In the genomic region with DNA sequence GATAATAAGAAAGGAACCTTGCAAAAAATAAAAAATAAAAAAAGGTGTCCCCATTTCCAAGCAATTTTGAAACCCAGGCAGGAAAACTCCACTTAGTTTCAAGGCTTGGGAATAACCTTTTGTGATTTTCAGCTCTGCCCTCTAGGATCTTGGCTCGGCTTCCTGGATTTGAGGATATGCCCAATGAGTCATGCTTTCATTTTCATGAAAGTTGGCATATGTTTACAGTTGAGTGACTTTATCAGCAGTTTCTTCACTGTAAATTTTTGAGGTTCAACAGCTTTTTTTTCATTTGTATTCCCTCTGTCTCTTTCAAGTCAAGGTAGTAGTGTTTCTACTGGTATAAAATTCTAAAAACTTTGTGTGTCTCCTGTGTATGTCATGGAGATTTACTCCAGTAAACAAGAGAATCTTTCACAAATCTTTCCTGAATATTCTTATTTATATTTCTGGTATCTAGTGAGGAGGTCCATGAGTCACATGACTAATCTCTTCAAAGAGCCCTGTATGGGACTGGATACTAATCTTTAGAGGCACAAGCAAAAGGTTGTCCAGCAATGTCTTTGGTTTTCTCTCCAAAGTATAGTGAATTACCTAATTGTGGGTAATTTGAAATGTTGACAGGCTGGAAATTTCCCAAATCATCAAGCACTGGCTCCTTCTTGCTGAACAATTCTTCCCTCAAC, we compare ENCODE assay signal across 24 cellular contexts.
DNase-seq lines count a peak whose midpoint lies in the region; ATAC-seq, FAIRE-seq and TF ChIP-seq lines count a peak whose summit lies in the region.
"Had no signal": no experiment of that assay in that cellular context is flagged by ENCODE, and none has a peak within 500 bp of the region (broad histone marks: within the 10 kb centered on the region; RNA-seq: fewer than 3 reads in every experiment).

No MANE protein-coding gene starts in this region.

- TF ChIP-seq CTCF in A673 (conservative IDR thresholded peaks at IDR 0.05; ENCODE audit: low read depth, low read length) (no peak), RWPE1 (conservative IDR thresholded peaks at IDR 0.05; ENCODE audit: low read depth) (no peak), fibroblast of the aortic adventitia (IDR thresholded peaks at IDR 0.05; ENCODE audit: insufficient read depth, low read length) (no peak)

- WGBS in small intestine, 3 donors, result 9 to 50% (median 48%) methylated on average over 1 of the region's 1 CpG

- intact Hi-C loops in A673 (cut with micrococcal nuclease; ENCODE audit: unreplicated experiment) (no loop called here), Right ventricle myocardium superior (cut with DNase I) (no loop called here)

- H3K4me1 ChIP-seq in A673 (ENCODE audit: insufficient read depth, low read length, poor library complexity, severe bottlenecking) (no peaks in the 10 kb centered on the region), small intestine (ENCODE audit: control insufficient read depth in 2 of 2, insufficient read depth in 1 of 2, low read depth in 1 of 2, low read length in 1 of 2) (no peaks in the 10 kb centered on the region)
- H3K4me1 ChIP-seq: gastrocnemius medialis had no signal

- ATAC-seq in HG02759 (IDR thresholded peaks at IDR 0.05; ENCODE audit: unreplicated experiment) (no peak), Right ventricle myocardium superior (ENCODE audit: poor library complexity) (no peak)
- ATAC-seq: gastrocnemius medialis, T-cell had no signal

- H3K27ac ChIP-seq in A673 (ENCODE audit: low read depth, low read length, poor library complexity, severe bottlenecking) (no peak overlapping the region), RWPE1 (no peak overlapping the region), small intestine (ENCODE audit: low read depth in 1 of 2, low read length in 1 of 2) (no peak overlapping the region)
- H3K27ac ChIP-seq: BLaER1 treated with 17β-estradiol and CSF1 and Interleukin-3, amounts not matched to agents 10 nM and 100 nM; gastrocnemius medialis had no signal

- CTCF ChIA-PET in A673 (lab: Charles Lee), result no interaction called here
- CTCF ChIA-PET in RWPE1 (lab: Yijun Ruan, JAX), result no interaction called here

- BruUV-seq in A673 (replicated peaks; lab: Mats Ljungman, UMichigan), result no TSS peak

- H3K36me3 ChIP-seq in A673 (ENCODE audit: insufficient read depth, low read length, poor library complexity, severe bottlenecking), result no peaks in the 10 kb centered on the region
- no peaks in the 10 kb centered on the region for H3K36me3 ChIP-seq in small intestine (ENCODE audit: control insufficient read depth in 2 of 2, insufficient read depth in 2 of 2, low read length in 2 of 2)
- H3K36me3 ChIP-seq: BLaER1 treated with 17β-estradiol and CSF1 and Interleukin-3, amounts not matched to agents 10 nM and 100 nM; gastrocnemius medialis had no signal

- H3K9me3 ChIP-seq in A673 (ENCODE audit: low read depth, low read length, poor library complexity, severe bottlenecking) (peaks cover 16% of the 10 kb centered on the region), small intestine (ENCODE audit: control insufficient read depth, low read depth) (no peaks in the 10 kb centered on the region)

- FAIRE-seq in small intestine (lab: Jason Lieb, UNC), result no peak
- FAIRE-seq: A204.1, G401.6, HTR-8/SVneo, kidney had no signal

- H3K4me3 ChIP-seq in A673 (ENCODE audit: low read depth, low read length, poor library complexity, severe bottlenecking) (no peak overlapping the region), fibroblast of the aortic adventitia (ENCODE audit: low read depth, low read length) (no peak overlapping the region), small intestine (ENCODE audit: low read depth in 1 of 2, low read length in 2 of 2) (no peak overlapping the region)
- H3K4me3 ChIP-seq: BLaER1 treated with 17β-estradiol and CSF1 and Interleukin-3, amounts not matched to agents 10 nM and 100 nM had no signal

- POLR2A ChIA-PET in A673 (lab: Charles Lee; ENCODE audit: low non-redundant PET) (no interaction called here), RWPE1 (lab: Yijun Ruan, JAX; ENCODE audit: low non-redundant PET) (no interaction called here)

- peak; percentile 35 for DNase-seq in A673 (ENCODE audit: low spot score)
- DNase-seq in HS-5 (ENCODE audit: low read depth), result peak; percentile 65
- peak; percentile 54 for DNase-seq in RWPE1 (ENCODE audit: low spot score)
- DNase-seq in fibroblast of the aortic adventitia (ENCODE audit: low read depth), result peak; percentile 11
- DNase-seq in Kasumi-1 (lab: John Stamatoyannopoulos, UW), result no peak
- DNase-seq in Right ventricle myocardium superior, result no peak
- no peak for DNase-seq in small intestine
- DNase-seq: activated CD4-positive, alpha-beta T cell treated with anti-CD3 and anti-CD28 coated beads, Interleukin-2, amount 10 ng/mL, durations not matched to agents 7 days and 5 days; activated naive CD8-positive, alpha-beta T cell treated with anti-CD3 and anti-CD28 coated beads, Interleukin-2, amount 10 ng/mL, durations not matched to agents 7 days and 5 days; endodermal cell; gastrocnemius medialis; kidney; NCI-H1417 treated with DMSO at 0.1 percent for 48 hours; NCI-H2171 treated with DMSO at 0.1 percent for 48 hours; NCI-H69; nucleus accumbens; retina; SHP77 treated with DMSO at 0.1 percent for 48 hours; T-cell had no signal

- H3K27me3 ChIP-seq in A673 (replicated peaks; ENCODE audit: insufficient read depth, low read depth, low read length, poor library complexity) (no peaks in the 10 kb centered on the region), small intestine (ENCODE audit: control insufficient read depth in 2 of 2, insufficient read depth in 2 of 2, low read length in 2 of 2) (no peaks in the 10 kb centered on the region)
- H3K27me3 ChIP-seq: BLaER1 treated with 17β-estradiol and CSF1 and Interleukin-3, amounts not matched to agents 10 nM and 100 nM; gastrocnemius medialis had no signal

Comparison
In these comparisons a context has a peak if more than half of its experiments do, and no peak if none do; other contexts are left out.
1. DNase-seq: peak in A673 (single experiment), HS-5 (single experiment), RWPE1 (single experiment) and fibroblast of the aortic adventitia (single experiment); none in Kasumi-1 (0 of 2), Right ventricle myocardium superior (single experiment) and small intestine (single experiment).